ENCODE assay signal across 8 cellular contexts in genomic region chr6:7311920-7312615, GRCh38. TPM values are rescaled to one million over a fixed set of nuclear protein-coding genes. Genes with fewer than 3 reads are reported as not detected.
DNase-seq lines count a peak whose midpoint lies in the region; TF ChIP-seq lines count a peak whose summit lies in the region.

No MANE protein-coding gene starts in this region.

- no peak overlapping the region for H2AK5ac ChIP-seq in mesendoderm (ENCODE audit: low read length)

- intact Hi-C loops in vagina (cut with DNase I): no loop called here

- peaks cover 2% of the 10 kb centered on the region for H3K79me1 ChIP-seq in mesendoderm (ENCODE audit: low read length)

- H3K27ac ChIP-seq in OCI-LY1 (ENCODE audit: low read depth, low read length, poor library complexity, severe bottlenecking) (no peak overlapping the region), mesendoderm (ENCODE audit: low read depth, low read length) (peak overlapping the region; percentile 91), vagina (peak overlapping the region; percentile 92)

- peak overlapping the region; percentile 98 for H3K4me3 ChIP-seq in OCI-LY1 (ENCODE audit: low read depth, low read length, poor library complexity, severe bottlenecking)
- H3K4me3 ChIP-seq in mesendoderm (ENCODE audit: low read length): peak overlapping the region; percentile 78
- H3K4me3 ChIP-seq in vagina: peak overlapping the region; percentile 94 to 97

- H3K56ac ChIP-seq in mesendoderm (ENCODE audit: low read length): peak overlapping the region; percentile 99

- no peak overlapping the region for H4K8ac ChIP-seq in mesendoderm (ENCODE audit: low read depth, low read length)

- TF ChIP-seq POLR2A in vagina (IDR thresholded peaks at IDR 0.05): no peak

- peaks cover 42% of the 10 kb centered on the region for H3K36me3 ChIP-seq in OCI-LY1 (ENCODE audit: insufficient read depth, low read length)
- H3K36me3 ChIP-seq in mesendoderm (ENCODE audit: control insufficient read depth, insufficient read depth, low read length): no peaks in the 10 kb centered on the region
- peaks cover 0 to 24% of the 10 kb centered on the region in 2 donors for H3K36me3 ChIP-seq in vagina

- H2BK120ac ChIP-seq in mesendoderm (ENCODE audit: low read depth, low read length): no peak overlapping the region

- H3K9ac ChIP-seq in OCI-LY1 (ENCODE audit: low read length): peak overlapping the region; percentile 99
- peak overlapping the region; percentile 90 for H3K9ac ChIP-seq in mesendoderm (ENCODE audit: low read length)

- no peak overlapping the region for H3K23ac ChIP-seq in mesendoderm (ENCODE audit: low read length)

- no peaks in the 10 kb centered on the region for H4K20me1 ChIP-seq in OCI-LY1 (ENCODE audit: insufficient read depth, low read length)

- H3K4ac ChIP-seq in mesendoderm (ENCODE audit: low read depth, low read length): peak overlapping the region; percentile 76

- H3K9me3 ChIP-seq in OCI-LY1 (ENCODE audit: low read length) (no peaks in the 10 kb centered on the region), vagina (no peaks in the 10 kb centered on the region)

- H3K27me3 ChIP-seq in OCI-LY1 (ENCODE audit: insufficient read depth, low read length): no peaks in the 10 kb centered on the region
- H3K27me3 ChIP-seq in mesendoderm (ENCODE audit: insufficient read depth, low read length, poor library complexity): no peaks in the 10 kb centered on the region
- H3K27me3 ChIP-seq in vagina: no peaks in the 10 kb centered on the region

- no peak overlapping the region for H2BK5ac ChIP-seq in mesendoderm (ENCODE audit: low read length)

- TF ChIP-seq CTCF in OCI-LY1 (IDR thresholded peaks at IDR 0.05; ENCODE audit: low read length) (no peak), vagina (IDR thresholded peaks at IDR 0.05) (no peak)

- no peak overlapping the region for H2AFZ ChIP-seq in OCI-LY1 (ENCODE audit: low read length)

- peak overlapping the region; percentile 70 for H3K18ac ChIP-seq in mesendoderm (ENCODE audit: low read length)

- H3F3A ChIP-seq in OCI-LY1 (ENCODE audit: insufficient read depth, low read length): no peaks in the 10 kb centered on the region

- no peaks in the 10 kb centered on the region for H3K9me2 ChIP-seq in OCI-LY1 (ENCODE audit: low read depth, low read length)

- H3K79me2 ChIP-seq in OCI-LY1 (ENCODE audit: insufficient read depth, low read length): peaks cover 31% of the 10 kb centered on the region
- peaks cover 20% of the 10 kb centered on the region for H3K79me2 ChIP-seq in mesendoderm (ENCODE audit: control insufficient read depth, insufficient read depth, low read length)

- H3K4me2 ChIP-seq in OCI-LY1 (ENCODE audit: low read length) (peak overlapping the region; percentile 90), mesendoderm (ENCODE audit: low read length) (peak overlapping the region; percentile 41)

- peaks cover 21% of the 10 kb centered on the region for H3K4me1 ChIP-seq in OCI-LY1 (ENCODE audit: insufficient read depth, low read length, severe bottlenecking)
- H3K4me1 ChIP-seq in mesendoderm (ENCODE audit: control insufficient read depth, low read depth, low read length): no peaks in the 10 kb centered on the region
- H3K4me1 ChIP-seq in vagina: peaks cover 51% of the 10 kb centered on the region

- H4K5ac ChIP-seq in mesendoderm (ENCODE audit: low read length): no peak overlapping the region

- WGBS in mesendoderm (ENCODE audit: extremely low coverage, insufficient coverage, low lambda C conversion rate): no CpG with 5 or more reads among the region's 17 CpGs

- DNase-seq in stimulated activated CD8-positive, alpha-beta memory T cell treated with anti-CD3 and anti-CD28 coated beads, Interleukin-15, amount 100 ng/mL, for 24 hours (ENCODE audit: low read depth): peak; percentile 19
- no peak for DNase-seq in stimulated activated CD8-positive, alpha-beta memory T cell treated with anti-CD3 and anti-CD28 coated beads, Interleukin-4, amount 100 ng/mL, for 48 hours
- DNase-seq in cerebellum (ENCODE audit: low spot score) (peak; percentile 52), mesendoderm (peak; percentile 42), vagina (ENCODE audit: extremely low spot score in 2 of 2) (no peak), cortex of kidney (lab: John Stamatoyannopoulos, UW) (no peak), GM19238 (ENCODE audit: insufficient read length, low spot score) (no peak)

- no peak overlapping the region for H2BK15ac ChIP-seq in mesendoderm (replicated peaks; ENCODE audit: low read depth)

RNA-seq across cellular contexts. Expression of gene SSR1, which starts 0.9 kb away (rescaled TPM):
- total RNA-seq in cerebellum (40.9 TPM), vagina (48.1 TPM)
- polyA plus RNA-seq in mesendoderm (2013, experiment 1 of 2): 80.3 TPM
- 80.3 TPM for polyA plus RNA-seq in mesendoderm (2013, experiment 2 of 2)

Comparison
In these comparisons a context has a peak if more than half of its experiments do, and no peak if none do; other contexts are left out.
1. DNase-seq: peak in stimulated activated CD8-positive, alpha-beta memory T cell treated with anti-CD3 and anti-CD28 coated beads, Interleukin-15, amount 100 ng/mL, for 24 hours (single experiment), cerebellum (single experiment) and mesendoderm (single experiment); none in stimulated activated CD8-positive, alpha-beta memory T cell treated with anti-CD3 and anti-CD28 coated beads, Interleukin-4, amount 100 ng/mL, for 48 hours (single experiment), vagina (0 of 2), cortex of kidney (single experiment) and GM19238 (single experiment).
2. Peak in every context shown above with its lines, with median percentiles within 50 percentile points of each other: H3K4me3 ChIP-seq.